In the genomic region with DNA sequence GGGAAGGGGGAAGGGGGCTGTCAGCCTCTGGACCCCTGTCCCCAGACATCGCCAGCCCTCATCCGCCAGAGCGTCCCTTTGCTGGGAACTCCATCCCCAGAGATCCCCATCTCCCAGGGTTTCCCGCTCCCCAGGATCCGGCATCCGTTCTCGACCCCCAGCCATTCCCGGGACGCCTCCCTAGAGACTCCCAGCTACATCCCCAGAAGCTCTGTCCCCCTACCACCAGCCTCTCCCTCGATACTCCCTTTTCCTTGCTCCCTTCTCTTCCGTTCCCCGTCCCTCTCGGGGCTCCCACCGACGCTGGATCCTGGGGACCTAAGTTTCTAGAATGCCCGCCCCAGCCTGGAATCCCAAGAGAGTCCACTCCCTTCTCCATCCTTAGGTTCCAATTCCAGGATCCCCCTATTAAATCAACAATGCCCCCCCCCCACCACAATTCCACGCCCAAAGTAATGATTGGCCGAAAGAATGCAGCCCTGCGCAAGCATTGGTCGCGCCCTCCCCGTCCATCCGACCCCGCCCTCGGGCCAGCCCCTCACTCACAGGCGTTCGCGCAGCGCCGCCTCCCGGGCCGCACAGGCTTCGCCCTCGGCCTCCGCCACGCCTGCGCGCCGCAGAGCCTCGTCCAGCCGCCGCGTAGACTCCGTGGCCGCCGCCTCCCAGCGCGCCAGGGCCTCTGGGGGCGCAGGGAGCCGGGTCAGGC, we compare ENCODE assay signal across 8 cellular contexts.
DNase-seq lines count a peak whose midpoint lies in the region; ATAC-seq and TF ChIP-seq lines count a peak whose summit lies in the region.

No MANE protein-coding gene starts in this region.

- peak; percentile 91 for TF ChIP-seq CTCF in 22Rv1 (IDR thresholded peaks at IDR 0.05)
- TF ChIP-seq CTCF in brain microvascular endothelial cell (IDR thresholded peaks at IDR 0.05; ENCODE audit: low read depth, low read length, missing control alignments), result peak; percentile 61

- DNase-seq in NCI-H2081 (lab: John Stamatoyannopoulos, UW) (peak; percentile 90 to 92), UCSD-AML1 (lab: John Stamatoyannopoulos, UW; ENCODE audit: unreplicated experiment) (peak; percentile 95), brain microvascular endothelial cell (peak; percentile 88), iPS-NIHi11 (ENCODE audit: low spot score) (peak; percentile 96)

- H3K27me3 ChIP-seq in brain microvascular endothelial cell (replicated peaks), result no peaks in the 10 kb centered on the region

- H3K27ac ChIP-seq in 22Rv1 (no peak overlapping the region), brain microvascular endothelial cell (no peak overlapping the region), skin epidermis (peak overlapping the region in 11 of 21 experiments; percentile 9 to 69 (median 25))

- H3K4me3 ChIP-seq in brain microvascular endothelial cell (ENCODE audit: low read depth, low read length) (peak overlapping the region; percentile 59), skin epidermis (peak overlapping the region; percentile 20 to 52 (median 35))

- H3K36me3 ChIP-seq in brain microvascular endothelial cell (replicated peaks), result no peaks in the 10 kb centered on the region

- peak; percentile 52 for ATAC-seq in GM18499 (IDR thresholded peaks at IDR 0.05; ENCODE audit: insufficient read depth, unreplicated experiment)
- peak; percentile 83 for ATAC-seq in HG02973 (IDR thresholded peaks at IDR 0.05; ENCODE audit: unreplicated experiment)

- in situ Hi-C loops in brain microvascular endothelial cell (cut with HindIII; ENCODE audit: low pct_ligation_motif_present, low sequenced_read_pairs), result no loop called here

Comparison
In these comparisons a context has a peak if more than half of its experiments do, and no peak if none do; other contexts are left out.
1. H3K27ac ChIP-seq: peak in skin epidermis (11 of 21); none in 22Rv1 (single experiment) and brain microvascular endothelial cell (single experiment).
2. Peak in every context shown above with its lines, with median percentiles within 50 percentile points of each other: DNase-seq.